Comparison of ENCODE assay signal across 8 cellular contexts in genomic region chr5:65924366-65925093, GRCh38. TPM values are rescaled to one million over a fixed set of nuclear protein-coding genes. Genes with fewer than 3 reads are reported as not detected.
DNase-seq lines count a peak whose midpoint lies in the region; ATAC-seq and TF ChIP-seq lines count a peak whose summit lies in the region.

No MANE protein-coding gene starts in this region.

- H3K4me3 ChIP-seq in adrenal gland (peak overlapping the region; percentile 35 to 97 (median 94)), kidney epithelial cell (ENCODE audit: low read depth, low read length) (peak overlapping the region; percentile 72)

- no peak for ATAC-seq in HG02571 (IDR thresholded peaks at IDR 0.05; ENCODE audit: unreplicated experiment)

- H3K9me3 ChIP-seq in KOPT-K1 (ENCODE audit: insufficient read depth, low read length, poor library complexity, severe bottlenecking) (no peaks in the 10 kb centered on the region), adrenal gland (replicated peaks in 1 of 3) (no peaks in the 10 kb centered on the region)

- peak in 1 of 2 donors; percentile 29 for TF ChIP-seq POLR2A in adrenal gland (IDR thresholded peaks at IDR 0.05)

- H3K27ac ChIP-seq in KOPT-K1 (ENCODE audit: low read depth, low read length, poor library complexity, severe bottlenecking) = peak overlapping the region; percentile 98
- peak overlapping the region; percentile 78 to 100 (median 99) for H3K27ac ChIP-seq in adrenal gland
- peak overlapping the region; percentile 98 for H3K27ac ChIP-seq in substantia nigra (ENCODE audit: low read depth, low read length, poor library complexity, severe bottlenecking)

- H3K36me3 ChIP-seq in KOPT-K1 (ENCODE audit: insufficient read depth, low read length) = no peaks in the 10 kb centered on the region; the same call in 1 of the 2 replicates
- H3K36me3 ChIP-seq in adrenal gland (replicated peaks in 1 of 2) = no peaks in the 10 kb centered on the region
- H3K36me3 ChIP-seq in kidney epithelial cell (ENCODE audit: control insufficient read depth, insufficient read depth, low read length) = no peaks in the 10 kb centered on the region

- intact Hi-C loops in adrenal gland (cut with DNase I) = loop anchor here in 1 of 2 donors (10.0 kb wide), 2 partner anchors 90 to 220 kb away; partner anchors contain the start of gene SREK1

- TF ChIP-seq CTCF in adrenal gland (IDR thresholded peaks at IDR 0.05) (no peak), kidney epithelial cell (IDR thresholded peaks at IDR 0.05; ENCODE audit: insufficient read depth, low read length, poor library complexity, severe bottlenecking) (no peak)

- WGBS in adrenal gland, 4 donors = 4 to 37% (median 7%) methylated on average over 8 to 22 of the region's 22 CpGs

- peaks cover 6 to 10% of the 10 kb centered on the region in 2 donors for H3K4me1 ChIP-seq in adrenal gland (replicated peaks in 1 of 2)

- H3K27me3 ChIP-seq in adrenal gland = no peaks in the 10 kb centered on the region
- H3K27me3 ChIP-seq in kidney epithelial cell (ENCODE audit: control insufficient read depth, insufficient read depth, low read length) = no peaks in the 10 kb centered on the region

- DNase-seq in NOMO-1 treated with DMSO at 0.1 percent for 48 hours (lab: John Stamatoyannopoulos, UW; ENCODE audit: unreplicated experiment) (peak; percentile 27), NOMO-1 treated with dmso at 0.1 percent for 144 hours (lab: John Stamatoyannopoulos, UW; ENCODE audit: unreplicated experiment) (no peak), adrenal gland (peak in 3 of 7 donors; percentile 17 to 57 (median 20)), kidney epithelial cell (ENCODE audit: low read depth) (no peak), substantia nigra (lab: John Stamatoyannopoulos, UW) (peak in 10 of 49 donors; percentile 52 to 84 (median 70)), OCI-M2 (lab: John Stamatoyannopoulos, UW; ENCODE audit: unreplicated experiment) (no peak)

RNA-seq across cellular contexts. Expression of gene ERBIN, which starts 1.8 kb away (rescaled TPM):
- total RNA-seq in adrenal gland = 10 to 100 TPM; 29.3 to 74.0 (median 47.9) TPM
- 10 to 100 TPM; 10.7 to 48.7 (median 15.0) TPM for polyA plus RNA-seq in adrenal gland
- total RNA-seq in kidney epithelial cell = 58.1 and 66.6 TPM in 2 replicates
